Comparison of ENCODE assay signal across 1 cellular context in genomic region chr3:173552526-173552925, GRCh38.
TF ChIP-seq lines count a peak whose summit lies in the region.

No MANE protein-coding gene starts in this region.

TF ChIP-seq in IMR-90, 13 proteins besides CTCF, POLR2A, EP300 and RAD21:
- TF ChIP-seq RCOR1 (IDR thresholded peaks at IDR 0.05; ENCODE audit: insufficient replicate concordance, low read length) (no peak), MXI1 (IDR thresholded peaks at IDR 0.05; ENCODE audit: borderline replicate concordance, low read depth, low read length) (no peak), CEBPB (IDR thresholded peaks at IDR 0.05; ENCODE audit: low read depth, low read length) (no peak), MAZ (IDR thresholded peaks at IDR 0.05; ENCODE audit: borderline replicate concordance, low read depth, low read length) (no peak), USF2 (IDR thresholded peaks at IDR 0.05; ENCODE audit: low read depth, low read length) (no peak), CHD1 (IDR thresholded peaks at IDR 0.05; ENCODE audit: low read depth, low read length) (no peak), BHLHE40 (IDR thresholded peaks at IDR 0.05; ENCODE audit: low read depth, low read length) (no peak)
